20 cellular contexts compared by ENCODE assay signal in genomic region chr20:31972481-31973386, GRCh38. TPM values are rescaled to one million over a fixed set of nuclear protein-coding genes. Genes with fewer than 3 reads are reported as not detected.
DNase-seq lines count a peak whose midpoint lies in the region; FAIRE-seq and TF ChIP-seq lines count a peak whose summit lies in the region.
"Had no signal": no experiment of that assay in that cellular context is flagged by ENCODE, and none has a peak within 500 bp of the region (broad histone marks: within the 10 kb centered on the region; RNA-seq: fewer than 3 reads in every experiment).

No MANE protein-coding gene starts in this region.

- peaks cover 22% of the 10 kb centered on the region for H3K9me3 Mint-ChIP-seq in glutamatergic neuron (ENCODE audit: unreplicated experiment)
- H3K9me3 Mint-ChIP-seq: natural killer cell; stimulated activated effector memory CD8-positive, alpha-beta T cell treated with anti-CD3 and anti-CD28 coated beads, Interleukin-12 subunit alpha, Interleukin-12 subunit beta, amount 100 ng/mL, for 72 hours had no signal

- H3K27me3 ChIP-seq in WERI-Rb-1 (ENCODE audit: insufficient read depth, low read depth, severe bottlenecking), result no peaks in the 10 kb centered on the region
- H3K27me3 ChIP-seq: BE2C, thyroid gland had no signal

- peaks cover 6% of the 10 kb centered on the region for H3K36me3 Mint-ChIP-seq in glutamatergic neuron (ENCODE audit: unreplicated experiment)
- H3K36me3 Mint-ChIP-seq: natural killer cell; stimulated activated effector memory CD8-positive, alpha-beta T cell treated with anti-CD3 and anti-CD28 coated beads, Interleukin-12 subunit alpha, Interleukin-12 subunit beta, amount 100 ng/mL, for 72 hours had no signal

- peak overlapping the region; percentile 90 for H3K4me3 Mint-ChIP-seq in glutamatergic neuron (ENCODE audit: unreplicated experiment)
- H3K4me3 Mint-ChIP-seq: natural killer cell; stimulated activated effector memory CD8-positive, alpha-beta T cell treated with anti-CD3 and anti-CD28 coated beads, Interleukin-12 subunit alpha, Interleukin-12 subunit beta, amount 100 ng/mL, for 72 hours had no signal

- H3K27ac ChIP-seq in WERI-Rb-1 (peak overlapping the region; percentile 34), kidney (ENCODE audit: low read depth in 2 of 2, low read length in 2 of 2) (no peak overlapping the region)
- H3K27ac ChIP-seq: psoas muscle, thyroid gland had no signal

- H3K36me3 ChIP-seq in WERI-Rb-1 (peaks cover 44% of the 10 kb centered on the region), kidney (ENCODE audit: control insufficient read depth in 1 of 2, insufficient read depth in 2 of 2, low read length in 2 of 2) (no peaks in the 10 kb centered on the region)
- H3K36me3 ChIP-seq: BE2C, thyroid gland had no signal

- TF ChIP-seq CTCF in WERI-Rb-1 (IDR thresholded peaks at IDR 0.05; ENCODE audit: low read depth, low read length), result no peak
- no peak for TF ChIP-seq CTCF in glutamatergic neuron (IDR thresholded peaks at IDR 0.05; ENCODE audit: partially characterized antibody, unreplicated experiment)
- no peak for TF ChIP-seq CTCF in kidney (IDR thresholded peaks at IDR 0.05; ENCODE audit: borderline replicate concordance, extremely low read depth, insufficient read depth)

- peak; percentile 85 for DNase-seq in WERI-Rb-1
- no peak for DNase-seq in glutamatergic neuron
- peak; percentile 91 for DNase-seq in renal cortical epithelial cell (ENCODE audit: low read depth)
- no peak for DNase-seq in SKM-1 treated with dmso at 0.1 percent for 144 hours (lab: John Stamatoyannopoulos, UW; ENCODE audit: unreplicated experiment)
- DNase-seq in kidney, result no peak
- DNase-seq in NCI-H524 treated with DMSO at 0.1 percent for 48 hours (lab: John Stamatoyannopoulos, UW), result no peak
- DNase-seq: activated CD8-positive, alpha-beta memory T cell treated with anti-CD3 and anti-CD28 coated beads for 24 hours; BE2C; foreskin melanocyte; natural killer cell; NCI-H2029 treated with DMSO at 0.1 percent for 48 hours; NCI-H524; psoas muscle; T-helper 2 cell; thyroid gland had no signal

- intact Hi-C loops in kidney (cut with DNase I), result no loop called here

- no peaks in the 10 kb centered on the region for H3K9me3 ChIP-seq in WERI-Rb-1 (ENCODE audit: severe bottlenecking)
- H3K9me3 ChIP-seq in kidney (ENCODE audit: control insufficient read depth in 1 of 2, low read length in 2 of 2), result no peaks in the 10 kb centered on the region
- H3K9me3 ChIP-seq: BE2C, psoas muscle, thyroid gland had no signal

- peak overlapping the region; percentile 53 for H3K27ac Mint-ChIP-seq in glutamatergic neuron (ENCODE audit: unreplicated experiment)
- H3K27ac Mint-ChIP-seq: natural killer cell; stimulated activated effector memory CD8-positive, alpha-beta T cell treated with anti-CD3 and anti-CD28 coated beads, Interleukin-12 subunit alpha, Interleukin-12 subunit beta, amount 100 ng/mL, for 72 hours had no signal

- H3K4me1 ChIP-seq in kidney (ENCODE audit: control insufficient read depth in 1 of 2, insufficient read depth in 1 of 2, low read depth in 1 of 2, low read length in 2 of 2), result peaks cover 0 to 2% of the 10 kb centered on the region in 2 donors
- H3K4me1 ChIP-seq: psoas muscle, thyroid gland had no signal

- H3K4me3 ChIP-seq in WERI-Rb-1 (ENCODE audit: low read depth, low read length) (peak overlapping the region; percentile 9; the same call in 1 of the 2 replicates), kidney (ENCODE audit: low read length in 2 of 2) (no peak overlapping the region)
- H3K4me3 ChIP-seq: psoas muscle, thyroid gland had no signal

- peaks cover 66% of the 10 kb centered on the region for H3K4me1 Mint-ChIP-seq in glutamatergic neuron (ENCODE audit: low read depth, unreplicated experiment)

- peak; percentile 99 for FAIRE-seq in G401.6 (lab: Jason Lieb, UNC)
- no peak for FAIRE-seq in kidney (lab: Jason Lieb, UNC)
- FAIRE-seq: colon, endothelial cell of umbilical vein had no signal

- H3K27me3 Mint-ChIP-seq in glutamatergic neuron (ENCODE audit: unreplicated experiment), result peaks cover 21% of the 10 kb centered on the region

- H3K9ac ChIP-seq in kidney (ENCODE audit: low read length in 2 of 2), result no peak overlapping the region

RNA-seq across cellular contexts. Expression of gene XKR7, which starts 4.8 kb away (rescaled TPM):
- 284 TPM for total RNA-seq in glutamatergic neuron (ENCODE audit: unreplicated experiment)
- 0.10 and 0.17 TPM in 2 replicates for total RNA-seq in renal cortical epithelial cell
- 0.06 TPM for total RNA-seq in kidney
- not detected for polyA plus RNA-seq in kidney (ENCODE audit: insufficient read depth, low read depth, low replicate concordance)
- total RNA-seq: lung microvascular endothelial cell, natural killer cell had no signal
- polyA plus RNA-seq: endothelial cell of umbilical vein had no signal

RNA-seq across cellular contexts. Expression of gene PDRG1, which starts 20.9 kb away (rescaled TPM):
- total RNA-seq in glutamatergic neuron (ENCODE audit: unreplicated experiment) (69.5 TPM), renal cortical epithelial cell (5.2 and 8.4 TPM in 2 replicates), kidney (10.4 TPM)
- polyA plus RNA-seq in kidney (ENCODE audit: insufficient read depth, low read depth, low replicate concordance), result 22.5 TPM

RNA-seq across cellular contexts. Expression of gene CCM2L, which starts 37.5 kb away (rescaled TPM):
- total RNA-seq in glutamatergic neuron (ENCODE audit: unreplicated experiment), result 6.3 TPM
- total RNA-seq in renal cortical epithelial cell, result 0.35 TPM in 1 of 2 replicates, not detected in the other
- total RNA-seq in kidney, result 13.8 TPM
- 9.9 TPM for polyA plus RNA-seq in kidney (ENCODE audit: insufficient read depth, low read depth, low replicate concordance)
- total RNA-seq: natural killer cell had no signal

Comparison
In these comparisons a context has a peak if more than half of its experiments do, and no peak if none do; other contexts are left out.
1. DNase-seq: peak in WERI-Rb-1 (single experiment) and renal cortical epithelial cell (single experiment); none in glutamatergic neuron (single experiment), SKM-1 treated with dmso at 0.1 percent for 144 hours (single experiment), kidney (single experiment) and NCI-H524 treated with DMSO at 0.1 percent for 48 hours (single experiment).
2. RNA of gene XKR7, which starts 4.8 kb away (total RNA-seq): 284 TPM in glutamatergic neuron (single experiment); 0.10 to 0.17 TPM in renal cortical epithelial cell and 0.06 TPM in kidney (single experiment); every median in the first group is over 100 times any median in the second.